In genomic region chrX:119004920-119005524, GRCh38 we compare ENCODE assay signal across 9 cellular contexts. TPM values are rescaled to one million over a fixed set of nuclear protein-coding genes. Genes with fewer than 3 reads are reported as not detected.
A peak's percentile ranks its signal among the peaks of the same experiment; 100 is the strongest.
DNase-seq lines count a peak whose midpoint lies in the region; ATAC-seq and TF ChIP-seq lines count a peak whose summit lies in the region.
"Had no signal": no experiment of that assay in that cellular context is flagged by ENCODE, and none has a peak within 500 bp of the region (broad histone marks: within the 10 kb centered on the region; RNA-seq: fewer than 3 reads in every experiment).

No MANE protein-coding gene starts in this region.

- peak; percentile 86 to 97 (median 94) for ATAC-seq in right lobe of liver
- ATAC-seq in HG03457 (IDR thresholded peaks at IDR 0.05; ENCODE audit: unreplicated experiment) = no peak

- TF ChIP-seq CTCF in GM10266 (IDR thresholded peaks at IDR 0.05; ENCODE audit: control insufficient read depth, insufficient read depth, low read depth, missing control alignments) (peak; percentile 86), WI38 (IDR thresholded peaks at IDR 0.05; ENCODE audit: low read depth, low read length) (peak; percentile 98), cardiac fibroblast (IDR thresholded peaks at IDR 0.05; ENCODE audit: low read depth, low read length) (peak; percentile 89), right lobe of liver (IDR thresholded peaks at IDR 0.05) (peak; percentile 69 to 97 (median 94))

- H3K4me1 ChIP-seq in right lobe of liver = no peaks in the 10 kb centered on the region

- no peaks in the 10 kb centered on the region for H3K9me3 ChIP-seq in right lobe of liver

- peak; percentile 43 for DNase-seq in GM10266 (ENCODE audit: extremely low spot score)
- peak; percentile 74 for DNase-seq in H7
- peak; percentile 14 for DNase-seq in NCI-H1092 (lab: John Stamatoyannopoulos, UW)
- peak; percentile 41 to 57 for DNase-seq in cardiac fibroblast (ENCODE audit: low read depth in 2 of 2)
- DNase-seq in right lobe of liver = peak in 2 of 3 donors; percentile 60 to 72
- peak; percentile 10 to 34 (median 12) for DNase-seq in stimulated activated CD4-positive, alpha-beta T cell treated with anti-CD3 and anti-CD28 coated beads, TNF-alpha, amount 100 ng/mL, for 48 hours (ENCODE audit: low read depth in 3 of 3)

- H3K4me3 ChIP-seq in H7 (ENCODE audit: insufficient read depth, low read depth, low read length) = no peak overlapping the region
- H3K4me3 ChIP-seq in WI38 (ENCODE audit: low read depth, low read length) = no peak overlapping the region
- no peak overlapping the region for H3K4me3 ChIP-seq in cardiac fibroblast (replicated peaks in 1 of 2; ENCODE audit: low read depth in 2 of 2, low read length in 2 of 2)
- no peak overlapping the region for H3K4me3 ChIP-seq in right lobe of liver

- H3K27ac ChIP-seq in right lobe of liver = no peak overlapping the region
- H3K27ac ChIP-seq: epithelial cell of prostate had no signal

- WGBS in right lobe of liver (ENCODE audit: insufficient coverage, low coverage, low lambda C conversion rate, missing lambda C conversion rate) = 12% methylated on average over 5 of the region's 5 CpGs

- H3K36me3 ChIP-seq in H7 (replicated peaks; ENCODE audit: control insufficient read depth, insufficient read depth, low read length) (no peaks in the 10 kb centered on the region), right lobe of liver (peaks cover 0 to 6% (median under 1%) of the 10 kb centered on the region in 4 donors)

- intact Hi-C loops in right lobe of liver (cut with DNase I) = no loop called here

- no peak for TF ChIP-seq POLR2A in right lobe of liver (IDR thresholded peaks at IDR 0.05)

- no peaks in the 10 kb centered on the region; the same call in 1 of the 2 replicates for H3K27me3 ChIP-seq in H7 (ENCODE audit: control insufficient read depth, insufficient read depth, low read length)
- no peaks in the 10 kb centered on the region for H3K27me3 ChIP-seq in right lobe of liver

RNA-seq across cellular contexts. Expression of gene LONRF3, which starts 30.6 kb away (rescaled TPM):
- total RNA-seq in H7 (2014; rRNA removed; shearing (Covaris generic)) = 0.10 TPM in 1 of 2 replicates, not detected in the other
- total RNA-seq in right lobe of liver = 10 to 100 TPM in 3 of 6 experiments, 1 to 10 TPM in 3; 6.2 to 13.5 (median 9.4) TPM

Comparison
In these comparisons a context has a peak if more than half of its experiments do, and no peak if none do; other contexts are left out.
1. DNase-seq: peak in every context shown above with its lines; median percentile 74 in H7; 66 in right lobe of liver; 49 in cardiac fibroblast; 43 in GM10266; 14 in NCI-H1092; 12 in stimulated activated CD4-positive, alpha-beta T cell treated with anti-CD3 and anti-CD28 coated beads, TNF-alpha, amount 100 ng/mL, for 48 hours.